1 cellular context compared by ENCODE assay signal in the genomic region with DNA sequence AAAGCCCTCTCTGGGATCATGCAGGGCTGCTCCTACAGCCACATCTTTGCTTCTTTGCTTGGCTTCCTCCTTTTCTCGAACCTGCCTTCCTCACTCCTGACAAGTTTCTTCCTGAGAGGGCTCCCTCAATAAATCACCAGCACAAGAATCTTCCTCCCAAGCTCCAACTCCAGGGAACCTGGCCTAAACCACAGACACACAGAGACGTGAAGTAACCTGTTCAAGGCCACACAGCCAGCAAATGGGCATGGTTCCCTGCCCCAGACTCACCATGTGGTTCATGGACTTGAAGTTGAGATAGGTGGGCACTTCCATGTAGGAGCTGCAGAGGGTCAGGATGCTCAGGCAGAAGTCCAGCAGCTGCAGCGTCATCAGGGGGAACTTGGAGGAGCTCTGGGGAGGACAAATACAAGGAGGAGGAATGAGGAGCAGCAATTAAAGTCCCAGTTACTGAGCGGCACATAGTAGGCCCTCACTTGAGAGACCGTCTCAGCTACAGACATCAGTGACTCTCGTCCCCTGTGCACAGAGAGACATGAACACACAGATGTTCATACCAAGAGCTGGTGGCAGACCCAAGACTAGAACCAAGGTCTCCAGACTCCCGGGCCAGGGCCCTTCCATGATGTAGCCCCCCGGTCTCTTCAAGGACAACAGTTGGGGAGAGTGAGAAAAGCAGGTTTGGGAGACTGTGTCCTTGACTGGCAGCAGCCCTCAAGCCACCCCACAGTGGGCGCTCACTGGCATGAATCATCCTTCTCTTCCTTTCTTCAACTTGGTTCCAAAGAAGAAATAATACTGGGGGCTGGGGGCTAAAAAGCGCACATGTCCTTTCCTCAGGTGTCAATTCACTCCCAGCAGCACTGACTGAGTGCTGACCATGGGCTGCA.
TF ChIP-seq lines count a peak whose summit lies in the region.

No MANE protein-coding gene starts in this region.

TF ChIP-seq in GM12878, 131 proteins besides CTCF, POLR2A, EP300 and RAD21:
- TF ChIP-seq BRCA1 (IDR thresholded peaks at IDR 0.05; ENCODE audit: low read depth, low read length) (no peak), NRF1 (conservative IDR thresholded peaks at IDR 0.05; ENCODE audit: low read depth, low read length) (no peak), RB1 (IDR thresholded peaks at IDR 0.05; ENCODE audit: borderline replicate concordance) (no peak)
- TF ChIP-seq, protein P1, sequence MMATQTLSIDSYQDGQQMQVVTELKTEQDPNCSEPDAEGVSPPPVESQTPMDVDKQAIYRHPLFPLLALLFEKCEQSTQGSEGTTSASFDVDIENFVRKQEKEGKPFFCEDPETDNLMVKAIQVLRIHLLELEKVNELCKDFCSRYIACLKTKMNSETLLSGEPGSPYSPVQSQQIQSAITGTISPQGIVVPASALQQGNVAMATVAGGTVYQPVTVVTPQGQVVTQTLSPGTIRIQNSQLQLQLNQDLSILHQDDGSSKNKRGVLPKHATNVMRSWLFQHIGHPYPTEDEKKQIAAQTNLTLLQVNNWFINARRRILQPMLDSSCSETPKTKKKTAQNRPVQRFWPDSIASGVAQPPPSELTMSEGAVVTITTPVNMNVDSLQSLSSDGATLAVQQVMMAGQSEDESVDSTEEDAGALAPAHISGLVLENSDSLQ (IDR thresholded peaks at IDR 0.05) = no peak
TF ChIP-seq in GM12878: peak in this region for 0.
